15 cellular contexts compared by ENCODE assay signal in the genomic region with DNA sequence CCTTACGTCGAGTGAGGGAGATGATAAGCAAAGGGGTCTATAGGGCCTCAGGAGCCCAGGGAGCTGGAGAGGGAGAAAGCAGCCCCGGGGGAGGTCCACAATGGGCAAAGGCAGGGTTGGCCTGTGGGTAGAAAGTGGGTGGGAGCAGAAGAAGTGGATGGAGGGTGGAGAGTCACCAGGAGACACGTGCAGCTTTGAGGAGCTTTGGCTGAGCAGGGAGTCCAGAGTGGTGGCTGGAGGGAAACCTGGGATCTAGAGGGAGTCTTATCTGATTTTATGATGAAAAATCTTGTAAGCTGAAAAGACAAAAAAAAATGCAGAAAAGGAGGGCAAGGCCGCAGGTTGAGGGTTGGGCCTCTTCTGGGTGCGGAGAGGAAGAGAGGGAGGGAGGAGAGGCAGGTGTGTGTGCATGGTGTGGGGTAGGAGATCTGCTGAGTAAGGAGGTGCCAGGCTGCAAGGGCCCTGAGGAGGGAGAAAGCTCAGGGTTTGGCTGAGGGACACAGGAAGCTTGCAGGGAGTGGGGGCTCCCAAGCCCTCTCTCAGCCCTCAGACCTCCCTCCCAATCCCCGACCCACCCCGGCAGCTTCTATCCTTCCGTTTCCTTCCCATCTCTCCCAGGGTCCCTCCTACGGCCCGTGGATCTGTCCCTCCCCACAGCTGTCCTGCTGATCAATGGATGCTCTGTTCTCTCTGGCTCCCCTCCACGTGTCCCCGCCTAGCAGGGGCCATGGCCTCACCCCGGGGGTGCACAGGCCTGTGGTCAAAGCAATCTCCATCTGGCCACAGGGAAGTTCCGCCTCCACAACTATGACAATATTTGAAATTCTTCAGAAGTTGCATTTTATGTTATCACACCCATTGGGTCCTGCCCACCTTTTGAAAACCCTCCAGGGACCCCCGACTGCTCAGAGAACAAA. TPM values are rescaled to one million over a fixed set of nuclear protein-coding genes. Genes with fewer than 3 reads are reported as not detected.
DNase-seq lines count a peak whose midpoint lies in the region; ATAC-seq, FAIRE-seq and TF ChIP-seq lines count a peak whose summit lies in the region.
"Had no signal": no experiment of that assay in that cellular context is flagged by ENCODE, and none has a peak within 500 bp of the region (broad histone marks: within the 10 kb centered on the region; RNA-seq: fewer than 3 reads in every experiment).

No MANE protein-coding gene starts in this region.

- CTCF ChIA-PET in Calu3 (lab: Charles Lee), result interaction anchor here (0.7 to 1.4 kb wide), 5 partner anchors 10 to 413 kb away, joined by 3 to 4 read pairs (median 3); no protein-coding TSS in a partner anchor

- BruUV-seq in Calu3 (replicated peaks; lab: Mats Ljungman, UMichigan), result no TSS peak

- peaks cover 32% of the 10 kb centered on the region for H3K4me1 Mint-ChIP-seq in Calu3 (ENCODE audit: low read depth, unreplicated experiment)

- DNase-seq in Calu3 (peak; percentile 41), RWPE2 (ENCODE audit: low spot score) (peak; percentile 72), frontal cortex (ENCODE audit: low spot score in 2 of 2) (peak; percentile 46 to 53), non-pigmented ciliary epithelial cell (ENCODE audit: low read depth) (peak; percentile 83), NCI-H2081 (lab: John Stamatoyannopoulos, UW) (no peak), DMS153 treated with DMSO at 0.1 percent for 48 hours (lab: John Stamatoyannopoulos, UW; ENCODE audit: unreplicated experiment) (no peak), NCI-H1417 treated with DMSO at 0.1 percent for 48 hours (lab: John Stamatoyannopoulos, UW) (no peak), UCSD-AML1 (lab: John Stamatoyannopoulos, UW; ENCODE audit: unreplicated experiment) (no peak)
- DNase-seq: activated T-cell treated with anti-CD3 and anti-CD28 coated beads, Interleukin-2, amount 50 U/mL, for 48 hours; gastrocnemius medialis; NCI-H1436 treated with DMSO at 0.1 percent for 48 hours; stimulated activated naive CD4-positive, alpha-beta T cell treated with Interleukin-2 at 50 U/mL for 16 hours had no signal

- no peaks in the 10 kb centered on the region for H3K9me3 Mint-ChIP-seq in Calu3 (ENCODE audit: low read depth, unreplicated experiment)

- H3K36me3 Mint-ChIP-seq in Calu3 (ENCODE audit: insufficient read depth, unreplicated experiment), result no peaks in the 10 kb centered on the region

- no peaks in the 10 kb centered on the region for H3K27me3 ChIP-seq in RWPE2 (ENCODE audit: insufficient read depth, poor library complexity, severe bottlenecking)
- H3K27me3 ChIP-seq: BLaER1, gastrocnemius medialis had no signal

- TF ChIP-seq CTCF in Calu3 (IDR thresholded peaks at IDR 0.05; ENCODE audit: unreplicated experiment) (no peak), RWPE2 (IDR thresholded peaks at IDR 0.05; ENCODE audit: poor library complexity, severe bottlenecking) (no peak)

- no peak for ATAC-seq in RWPE2 (ENCODE audit: low read depth)
- ATAC-seq: gastrocnemius medialis had no signal

- peak overlapping the region; percentile 9 for H3K27ac Mint-ChIP-seq in Calu3 (ENCODE audit: unreplicated experiment)

- H3K27ac ChIP-seq in RWPE2 (ENCODE audit: poor library complexity, severe bottlenecking), result no peak overlapping the region
- H3K27ac ChIP-seq: BLaER1, gastrocnemius medialis had no signal

- intact Hi-C loops in Calu3 (cut with micrococcal nuclease; ENCODE audit: unreplicated experiment), result no loop called here

- peaks cover 3% of the 10 kb centered on the region for H3K9me3 ChIP-seq in RWPE2 (ENCODE audit: severe bottlenecking)
- H3K9me3 ChIP-seq: gastrocnemius medialis had no signal

- no peaks in the 10 kb centered on the region for H3K27me3 Mint-ChIP-seq in Calu3 (ENCODE audit: unreplicated experiment)

- no peak for FAIRE-seq in frontal cortex (lab: Jason Lieb, UNC)
- FAIRE-seq: colon, TTC549 had no signal

- H3K4me1 ChIP-seq in RWPE2 (ENCODE audit: insufficient read depth, poor library complexity, severe bottlenecking), result no peaks in the 10 kb centered on the region
- H3K4me1 ChIP-seq: gastrocnemius medialis had no signal

- H3K36me3 ChIP-seq in RWPE2 (ENCODE audit: low read depth), result no peaks in the 10 kb centered on the region
- H3K36me3 ChIP-seq: BLaER1, gastrocnemius medialis had no signal

- no peak overlapping the region for H3K4me3 Mint-ChIP-seq in Calu3 (ENCODE audit: low read depth, unreplicated experiment)

- no peak overlapping the region for H3K4me3 ChIP-seq in RWPE2 (ENCODE audit: severe bottlenecking)
- H3K4me3 ChIP-seq: BLaER1, gastrocnemius medialis had no signal

RNA-seq across cellular contexts. Expression of gene BPI, which starts 17.1 kb away (rescaled TPM):
- total RNA-seq in Calu3 (2022) (not detected in 2 replicates), frontal cortex (under 0.01 TPM)
- total RNA-seq: gastrocnemius medialis had no signal

RNA-seq across cellular contexts. Expression of gene KIAA1755, which starts 26.3 kb away (rescaled TPM):
- total RNA-seq in Calu3 (2022) (not detected in 2 replicates), frontal cortex (1.2 TPM)

RNA-seq across cellular contexts. Expression of gene LBP, which starts 59.4 kb away (rescaled TPM):
- total RNA-seq in Calu3 (2022), result not detected in 2 replicates
- not detected for total RNA-seq in frontal cortex

Comparison
In these comparisons a context has a peak if more than half of its experiments do, and no peak if none do; other contexts are left out.
1. DNase-seq: peak in Calu3 (single experiment), RWPE2 (single experiment), frontal cortex (2 of 2) and non-pigmented ciliary epithelial cell (single experiment); none in NCI-H2081 (0 of 2), DMS153 treated with DMSO at 0.1 percent for 48 hours (single experiment), NCI-H1417 treated with DMSO at 0.1 percent for 48 hours (single experiment) and UCSD-AML1 (single experiment).